8 cellular contexts compared by ENCODE assay signal in genomic region chr13:91398413-91399188, GRCh38. TPM values are rescaled to one million over a fixed set of nuclear protein-coding genes. Genes with fewer than 3 reads are reported as not detected.
DNase-seq lines count a peak whose midpoint lies in the region; ATAC-seq lines count a peak whose summit lies in the region.

GPC5 (plus strand) TSS chr13:91398621.

- peak within 1 kb of the TSS; percentile 100 for H3K4me2 ChIP-seq in mesenchymal stem cell (ENCODE audit: low read length, poor library complexity, severe bottlenecking)

- peak within 1 kb of the TSS in 1 of 2 experiments; percentile 98 for H3K23ac ChIP-seq in mesenchymal stem cell (ENCODE audit: low read length in 2 of 2)

- H2BK5ac ChIP-seq in mesenchymal stem cell (ENCODE audit: low read depth, low read length, poor library complexity, severe bottlenecking), result no peak within 1 kb of the TSS

- no peak within 1 kb of the TSS for H2AK5ac ChIP-seq in mesenchymal stem cell (ENCODE audit: low read length, severe bottlenecking)

- H3K4me3 Mint-ChIP-seq in activated CD4-positive, alpha-beta memory T cell treated with anti-CD3 and anti-CD28 coated beads for 36 hours, result peak within 1 kb of the TSS; percentile 69

- POLR2A ChIA-PET in activated CD4-positive, alpha-beta memory T cell treated with anti-CD3 and anti-CD28 coated beads for 36 hours (lab: Charles Lee), result interaction anchor here (0.8 kb wide), 1 partner anchor 52 kb away, joined by 5 read pairs; the partner anchor contains the start of gene MIR17HG

- H3K4me1 ChIP-seq in mesenchymal stem cell (ENCODE audit: control insufficient read depth, insufficient read depth, low read depth, low read length), result peaks cover 8% of the 10 kb centered on the region

- H4K8ac ChIP-seq in mesenchymal stem cell (ENCODE audit: low read length), result no peak within 1 kb of the TSS

- CTCF ChIA-PET in activated CD4-positive, alpha-beta memory T cell treated with anti-CD3 and anti-CD28 coated beads for 36 hours (lab: Charles Lee), result interaction anchor here (0.9 to 1.9 kb wide), 5 partner anchors 9 to 17 kb away, joined by 3 to 5 read pairs (median 4); no protein-coding TSS in a partner anchor

- H3K4me3 ChIP-seq in mesenchymal stem cell (ENCODE audit: insufficient read depth in 1 of 2, low read depth in 1 of 2, low read length in 2 of 2), result peak within 1 kb of the TSS; percentile 66 to 77

- DNase-seq in ACHN (peak; percentile 56), NCI-H510A (lab: John Stamatoyannopoulos, UW) (peak; percentile 53), mesenchymal stem cell (peak; percentile 63)
- DNase-seq in activated CD4-positive, alpha-beta memory T cell treated with anti-CD3 and anti-CD28 coated beads for 36 hours, result peak; percentile 91
- peak; percentile 67 for DNase-seq in effector CD8-positive, alpha-beta T cell (lab: John Stamatoyannopoulos, UW)
- peak; percentile 59 for DNase-seq in stimulated activated CD8-positive, alpha-beta memory T cell treated with anti-CD3 and anti-CD28 coated beads, Interleukin-15, amount 100 ng/mL, for 1 hour (ENCODE audit: low read depth)

- peak within 1 kb of the TSS; percentile 95 for H2AFZ ChIP-seq in mesenchymal stem cell (ENCODE audit: low read depth, low read length)

- peaks cover 25 to 84% of the 10 kb centered on the region in 2 experiments for H3K27me3 ChIP-seq in mesenchymal stem cell (ENCODE audit: control insufficient read depth in 1 of 2, insufficient read depth in 1 of 2, low read length in 2 of 2)

- peak within 1 kb of the TSS in 1 of 2 experiments; percentile 70 for H3K18ac ChIP-seq in mesenchymal stem cell (ENCODE audit: low read depth in 1 of 2, low read length in 2 of 2)

- no peaks in the 10 kb centered on the region for H3K9me3 Mint-ChIP-seq in activated CD4-positive, alpha-beta memory T cell treated with anti-CD3 and anti-CD28 coated beads for 36 hours

- no peak within 1 kb of the TSS for H3K4ac ChIP-seq in mesenchymal stem cell (ENCODE audit: low read depth in 1 of 2, low read length in 2 of 2)

- no peaks in the 10 kb centered on the region for H3K36me3 Mint-ChIP-seq in activated CD4-positive, alpha-beta memory T cell treated with anti-CD3 and anti-CD28 coated beads for 36 hours

- H3K27ac Mint-ChIP-seq in activated CD4-positive, alpha-beta memory T cell treated with anti-CD3 and anti-CD28 coated beads for 36 hours, result peak within 1 kb of the TSS; percentile 21

- ATAC-seq in GM18907 (IDR thresholded peaks at IDR 0.05; ENCODE audit: unreplicated experiment) (peak; percentile 94), HG03097 (IDR thresholded peaks at IDR 0.05; ENCODE audit: low FRiP score, unreplicated experiment) (peak; percentile 90)

- in situ Hi-C loops in ACHN (cut with HindIII; ENCODE audit: low pct_ligation_motif_present, low pct_unique_long_range_greater_than_20kb, low sequenced_read_pairs), result no loop called here

- peak within 1 kb of the TSS in 1 of 2 experiments; percentile 95 for H3K14ac ChIP-seq in mesenchymal stem cell (ENCODE audit: low read length in 2 of 2)

- WGBS in mesenchymal stem cell, result 1% methylated on average over 66 of the region's 76 CpGs

- no peaks in the 10 kb centered on the region for H3K36me3 ChIP-seq in mesenchymal stem cell (ENCODE audit: control insufficient read depth in 1 of 2, insufficient read depth in 2 of 2, low read depth in 1 of 2, low read length in 2 of 2)

- peaks cover 9% of the 10 kb centered on the region for H3K4me1 Mint-ChIP-seq in activated CD4-positive, alpha-beta memory T cell treated with anti-CD3 and anti-CD28 coated beads for 36 hours (ENCODE audit: low read depth)

- no peaks in the 10 kb centered on the region for H3K9me3 ChIP-seq in mesenchymal stem cell (ENCODE audit: control insufficient read depth, low read length)

- no peaks in the 10 kb centered on the region for H3K79me1 ChIP-seq in mesenchymal stem cell (replicated peaks; ENCODE audit: low read length, poor library complexity, severe bottlenecking)

- peak within 1 kb of the TSS in 1 of 2 experiments; percentile 54 for H2BK12ac ChIP-seq in mesenchymal stem cell (ENCODE audit: low read length in 2 of 2)

- no peak within 1 kb of the TSS for H2BK15ac ChIP-seq in mesenchymal stem cell (ENCODE audit: low read depth, poor library complexity, severe bottlenecking)

- no peak within 1 kb of the TSS for H4K91ac ChIP-seq in mesenchymal stem cell (ENCODE audit: low read length)

- H3K27me3 Mint-ChIP-seq in activated CD4-positive, alpha-beta memory T cell treated with anti-CD3 and anti-CD28 coated beads for 36 hours, result peaks cover 44% of the 10 kb centered on the region

- H3K27ac ChIP-seq in mesenchymal stem cell (ENCODE audit: low read length, poor library complexity, severe bottlenecking), result no peak within 1 kb of the TSS

- intact Hi-C loops in activated CD4-positive, alpha-beta memory T cell treated with anti-CD3 and anti-CD28 coated beads for 36 hours (cut with micrococcal nuclease), result loop anchor here (1.0 to 2.0 kb wide), 3 partner anchors 23 to 86 kb away; partner anchors contain the start of gene MIR17HG

- H2BK120ac ChIP-seq in mesenchymal stem cell (ENCODE audit: low read depth, low read length), result no peak within 1 kb of the TSS

- H3K9ac ChIP-seq in mesenchymal stem cell (ENCODE audit: low read length), result no peak within 1 kb of the TSS

RNA-seq across cellular contexts. Expression of gene GPC5, which starts in this region (rescaled TPM):
- total RNA-seq in activated CD4-positive, alpha-beta memory T cell treated with anti-CD3 and anti-CD28 coated beads for 36 hours, result under 1 TPM; 0.17 to 0.29 TPM
- 0.40 TPM for polyA plus RNA-seq in mesenchymal stem cell (2013, experiment 1 of 2)
- polyA plus RNA-seq in mesenchymal stem cell (2013, experiment 2 of 2), result 0.40 TPM

Comparison
In these comparisons a context has a peak if more than half of its experiments do, and no peak if none do; other contexts are left out.
1. Peak in DNase-seq in activated CD4-positive, alpha-beta memory T cell treated with anti-CD3 and anti-CD28 coated beads for 36 hours; RNA of the gene not detected or under 1 TPM.